2 cellular contexts compared by ENCODE assay signal in the genomic region with DNA sequence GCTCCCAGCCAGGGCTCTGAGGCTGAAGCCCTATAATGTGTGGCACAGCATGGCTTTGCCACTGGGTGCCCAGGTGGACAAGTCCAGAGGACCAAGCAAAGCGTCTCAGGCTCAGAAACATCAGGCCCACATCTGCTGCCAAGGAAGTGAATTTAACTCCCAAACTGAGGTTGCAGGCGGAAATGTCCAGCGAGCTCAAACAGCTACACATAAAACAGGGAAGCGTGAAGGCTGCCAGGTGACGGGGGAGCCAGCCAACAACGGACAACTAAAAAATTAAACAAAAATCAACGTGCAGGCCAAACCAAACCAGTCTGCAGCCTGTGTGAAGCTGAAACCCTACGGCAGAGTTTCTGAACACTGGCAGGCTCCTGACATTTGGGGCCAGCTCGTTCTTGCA.
TF ChIP-seq lines count a peak whose summit lies in the region.

No MANE protein-coding gene starts in this region.

TF ChIP-seq in A549, 52 proteins besides CTCF, POLR2A, EP300 and RAD21:
- TF ChIP-seq NFE2L2 (conservative IDR thresholded peaks at IDR 0.05; ENCODE audit: low read length) = no peak
- TF ChIP-seq PHF8 (IDR thresholded peaks at IDR 0.05; ENCODE audit: borderline replicate concordance, low read depth) = no peak
- TF ChIP-seq HEYL (CRISPR knock-in tag; IDR thresholded peaks at IDR 0.05) = no peak
- TF ChIP-seq EHF (CRISPR knock-in tag; IDR thresholded peaks at IDR 0.05) = no peak
- no peak for TF ChIP-seq NPAS2 (CRISPR knock-in tag; IDR thresholded peaks at IDR 0.05; ENCODE audit: borderline replicate concordance)

TF ChIP-seq in K562, 482 proteins besides CTCF, POLR2A, EP300 and RAD21:
- TF ChIP-seq ZNF511 (CRISPR knock-in tag; IDR thresholded peaks at IDR 0.05) (no peak), RBFOX2 (IDR thresholded peaks at IDR 0.05; ENCODE audit: low read depth, low read length) (peak; percentile 53; the same call in 1 of the 2 replicates), PRDM10 (IDR thresholded peaks at IDR 0.05; ENCODE audit: partially characterized antibody) (no peak)
